ENCODE assay signal across 17 cellular contexts in genomic region chr21:34340062-34340461, GRCh38. TPM values are rescaled to one million over a fixed set of nuclear protein-coding genes. Genes with fewer than 3 reads are reported as not detected.
DNase-seq lines count a peak whose midpoint lies in the region; ATAC-seq and TF ChIP-seq lines count a peak whose summit lies in the region.
"Had no signal": no experiment of that assay in that cellular context is flagged by ENCODE, and none has a peak within 500 bp of the region (broad histone marks: within the 10 kb centered on the region; RNA-seq: fewer than 3 reads in every experiment).

No MANE protein-coding gene starts in this region.

- H3K79me1 ChIP-seq in mesendoderm (ENCODE audit: low read length): no peaks in the 10 kb centered on the region

- H3K18ac ChIP-seq in mesendoderm (ENCODE audit: low read length): no peak overlapping the region

- H3K9ac ChIP-seq in mesendoderm (ENCODE audit: low read length): no peak overlapping the region

- H3K4me3 ChIP-seq in ascending aorta (no peak overlapping the region), mesendoderm (ENCODE audit: low read length) (no peak overlapping the region)
- H3K4me3 ChIP-seq: A549, HAP-1 had no signal

- H3K23ac ChIP-seq in mesendoderm (ENCODE audit: low read length): no peak overlapping the region

- no peak overlapping the region for H2AK5ac ChIP-seq in mesendoderm (ENCODE audit: low read length)

- H3K4me3 Mint-ChIP-seq in immature natural killer cell: peak overlapping the region in 3 of 5 donors; percentile 46 to 65 (median 56)
- no peak overlapping the region for H3K4me3 Mint-ChIP-seq in stimulated activated effector memory CD8-positive, alpha-beta T cell treated with anti-CD3 and anti-CD28 coated beads, Interleukin-12 subunit alpha, Interleukin-12 subunit beta, amount 100 ng/mL, for 72 hours
- H3K4me3 Mint-ChIP-seq: CD8-positive, alpha-beta T cell; IgD-negative memory B cell had no signal

- peaks cover 14 to 44% of the 10 kb centered on the region in 2 donors for H3K4me1 ChIP-seq in ascending aorta
- H3K4me1 ChIP-seq in mesendoderm (ENCODE audit: control insufficient read depth, low read depth, low read length): no peaks in the 10 kb centered on the region
- H3K4me1 ChIP-seq: A549, BE2C, Caco-2, HAP-1 had no signal

- peak overlapping the region; percentile 50 to 78 for H3K27ac ChIP-seq in ascending aorta
- no peak overlapping the region for H3K27ac ChIP-seq in mesendoderm (ENCODE audit: low read depth, low read length)
- H3K27ac ChIP-seq: A549, C4-2B had no signal

- H4K5ac ChIP-seq in mesendoderm (ENCODE audit: low read length): no peak overlapping the region

- peak overlapping the region in 1 of 6 donors; percentile 77 for H3K27ac Mint-ChIP-seq in immature natural killer cell
- H3K27ac Mint-ChIP-seq in stimulated activated effector memory CD8-positive, alpha-beta T cell treated with anti-CD3 and anti-CD28 coated beads, Interleukin-12 subunit alpha, Interleukin-12 subunit beta, amount 100 ng/mL, for 72 hours: no peak overlapping the region
- H3K27ac Mint-ChIP-seq: CD8-positive, alpha-beta T cell; IgD-negative memory B cell had no signal

- H3K36me3 ChIP-seq in ascending aorta (no peaks in the 10 kb centered on the region), mesendoderm (ENCODE audit: control insufficient read depth, insufficient read depth, low read length) (no peaks in the 10 kb centered on the region)
- H3K36me3 ChIP-seq: BE2C, HAP-1 had no signal

- no peak overlapping the region for H2BK5ac ChIP-seq in mesendoderm (ENCODE audit: low read length)

- intact Hi-C loops in ascending aorta (cut with DNase I): no loop called here

- H3K4me1 Mint-ChIP-seq in immature natural killer cell: peaks cover 21 to 26% of the 10 kb centered on the region in 2 donors
- H3K4me1 Mint-ChIP-seq in stimulated activated effector memory CD8-positive, alpha-beta T cell treated with anti-CD3 and anti-CD28 coated beads, Interleukin-12 subunit alpha, Interleukin-12 subunit beta, amount 100 ng/mL, for 72 hours: peaks cover 20% of the 10 kb centered on the region
- H3K4me1 Mint-ChIP-seq: IgD-negative memory B cell had no signal

- no peak overlapping the region for H4K8ac ChIP-seq in mesendoderm (ENCODE audit: low read depth, low read length)

- no peaks in the 10 kb centered on the region for H3K79me2 ChIP-seq in mesendoderm (ENCODE audit: control insufficient read depth, insufficient read depth, low read length)

- H3K4ac ChIP-seq in mesendoderm (ENCODE audit: low read depth, low read length): no peak overlapping the region

- DNase-seq in ascending aorta (ENCODE audit: low spot score in 2 of 2) (no peak), immature natural killer cell (no peak), SKM-1 (lab: John Stamatoyannopoulos, UW; ENCODE audit: unreplicated experiment) (no peak), mesendoderm (no peak), mucosa of gallbladder (ENCODE audit: low spot score) (no peak)
- DNase-seq in stimulated activated effector memory CD8-positive, alpha-beta T cell treated with anti-CD3 and anti-CD28 coated beads, Interleukin-12 subunit alpha, Interleukin-12 subunit beta, amount 100 ng/mL, for 72 hours (ENCODE audit: low spot score in 2 of 2): no peak
- DNase-seq: BE2C; Caco-2; CD8-positive, alpha-beta T cell; DMS53 had no signal

- TF ChIP-seq CTCF in ascending aorta (IDR thresholded peaks at IDR 0.05): no peak

- peak; percentile 24 for ATAC-seq in stimulated activated effector memory CD8-positive, alpha-beta T cell treated with anti-CD3 and anti-CD28 coated beads, Interleukin-12 subunit alpha, Interleukin-12 subunit beta, amount 100 ng/mL, for 72 hours
- no peak for ATAC-seq in GM19397 (IDR thresholded peaks at IDR 0.05; ENCODE audit: unreplicated experiment)
- ATAC-seq: A549; CD8-positive, alpha-beta T cell had no signal

- H2BK15ac ChIP-seq in mesendoderm (replicated peaks; ENCODE audit: low read depth): no peak overlapping the region

- peaks cover 5 to 15% (median 5%) of the 10 kb centered on the region in 3 donors for H3K27me3 Mint-ChIP-seq in immature natural killer cell (ENCODE audit: low read depth in 3 of 3)

- H3K4me2 ChIP-seq in mesendoderm (ENCODE audit: low read length): no peak overlapping the region
- H3K4me2 ChIP-seq: A549 had no signal

- no peak overlapping the region for H3K56ac ChIP-seq in mesendoderm (ENCODE audit: low read length)

- no peak overlapping the region for H2BK120ac ChIP-seq in mesendoderm (ENCODE audit: low read depth, low read length)

- H3K9me3 Mint-ChIP-seq in immature natural killer cell: no peaks in the 10 kb centered on the region
- H3K9me3 Mint-ChIP-seq in stimulated activated effector memory CD8-positive, alpha-beta T cell treated with anti-CD3 and anti-CD28 coated beads, Interleukin-12 subunit alpha, Interleukin-12 subunit beta, amount 100 ng/mL, for 72 hours: no peaks in the 10 kb centered on the region
- H3K9me3 Mint-ChIP-seq: CD8-positive, alpha-beta T cell; IgD-negative memory B cell had no signal

- peaks cover 0 to 3% (median 0%) of the 10 kb centered on the region in 3 donors for H3K36me3 Mint-ChIP-seq in immature natural killer cell
- H3K36me3 Mint-ChIP-seq in stimulated activated effector memory CD8-positive, alpha-beta T cell treated with anti-CD3 and anti-CD28 coated beads, Interleukin-12 subunit alpha, Interleukin-12 subunit beta, amount 100 ng/mL, for 72 hours: no peaks in the 10 kb centered on the region
- H3K36me3 Mint-ChIP-seq: CD8-positive, alpha-beta T cell; IgD-negative memory B cell had no signal

- H3K9me3 ChIP-seq in ascending aorta: no peaks in the 10 kb centered on the region
- H3K9me3 ChIP-seq: A549, BE2C, Caco-2, HAP-1 had no signal

- no peaks in the 10 kb centered on the region for H3K27me3 ChIP-seq in ascending aorta
- H3K27me3 ChIP-seq in mesendoderm (ENCODE audit: insufficient read depth, low read length, poor library complexity): no peaks in the 10 kb centered on the region
- H3K27me3 ChIP-seq: BE2C had no signal

- no CpG with 5 or more reads among the region's 3 CpGs for WGBS in mesendoderm (ENCODE audit: extremely low coverage, insufficient coverage, low lambda C conversion rate)

RNA-seq across cellular contexts. Expression of gene KCNE2, which starts 23.7 kb away (rescaled TPM):
- not detected for total RNA-seq in ascending aorta
- under 1 TPM in 1 of 3 donors, not detected in 2; 0.27 TPM for polyA plus RNA-seq in immature natural killer cell
- polyA plus RNA-seq in mesendoderm (2013, experiment 1 of 2): 0.21 TPM
- polyA plus RNA-seq in mesendoderm (2013, experiment 2 of 2): 0.22 TPM
- not detected for total RNA-seq in mucosa of gallbladder
- total RNA-seq: Caco-2; CD8-positive, alpha-beta T cell; Daoy had no signal
- polyA plus RNA-seq: A549, AG04450, IgD-negative memory B cell had no signal

RNA-seq across cellular contexts. Expression of gene SMIM11, which starts 35.2 kb away (rescaled TPM):
- total RNA-seq in ascending aorta (not detected), mucosa of gallbladder (20.5 TPM)
- 10 to 100 TPM in 1 of 3 donors, 1 to 10 TPM in 2; 3.9 to 11.1 (median 7.0) TPM for polyA plus RNA-seq in immature natural killer cell
- 3.4 TPM for polyA plus RNA-seq in mesendoderm (2013, experiment 1 of 2)
- 6.4 TPM for polyA plus RNA-seq in mesendoderm (2013, experiment 2 of 2)

Comparison
In these comparisons a context has a peak if more than half of its experiments do, and no peak if none do; other contexts are left out.
1. RNA of gene SMIM11, which starts 35.2 kb away (total RNA-seq): 20.5 TPM in mucosa of gallbladder (single experiment); not detected in ascending aorta (single experiment); every median in the first group is over 10 times any median in the second.